Comparison of ENCODE assay signal across 8 cellular contexts in genomic region chr13:91498298-91498697, GRCh38.
"Had no signal": no experiment of that assay in that cellular context is flagged by ENCODE, and none has a peak within 500 bp of the region (broad histone marks: within the 10 kb centered on the region; RNA-seq: fewer than 3 reads in every experiment).

No MANE protein-coding gene starts in this region.

- H3K27ac Mint-ChIP-seq: GM23338, H9 had no signal

- H3K4me3 ChIP-seq: GM23338 had no signal

- DNase-seq: H9, HCEC 1CT had no signal

- FAIRE-seq: H1, H54, HepG2 had no signal

- H3K4me2 ChIP-seq: GM23338 had no signal

- ATAC-seq: GM23338, HepG2 had no signal

- H3K4me1 Mint-ChIP-seq: IgD-negative memory B cell had no signal

- H3K27ac ChIP-seq: HL-60 had no signal

- H3K4me3 Mint-ChIP-seq: GM23338, H9, IgD-negative memory B cell had no signal

- H2AFZ ChIP-seq: GM23338 had no signal

- H3K27me3 Mint-ChIP-seq: IgD-negative memory B cell had no signal

- H3K9me3 Mint-ChIP-seq: GM23338, H9 had no signal
